Comparison of ENCODE assay signal across 11 cellular contexts in genomic region chr14:90962505-90962904, GRCh38.
"Had no signal": no experiment of that assay in that cellular context is flagged by ENCODE, and none has a peak within 500 bp of the region (broad histone marks: within the 10 kb centered on the region; RNA-seq: fewer than 3 reads in every experiment).

No MANE protein-coding gene starts in this region.

- H3K9ac ChIP-seq: GM23248 had no signal

- H3K9me3 Mint-ChIP-seq: GM23338, HFFc6 had no signal

- H3K4me3 ChIP-seq: GM23248, GM23338, HAP-1 had no signal

- H3K4me2 ChIP-seq: GM23338 had no signal

- H2AFZ ChIP-seq: GM23248, GM23338 had no signal

- FAIRE-seq: H1, H54 had no signal

- ATAC-seq: GM23338, HCT116 had no signal

- DNase-seq: GM23248, GOT3, H7, H9, HCEC 1CT, HFFc6 had no signal

- H3K4me1 ChIP-seq: HAP-1 had no signal

- H3K36me3 ChIP-seq: HAP-1 had no signal

- H3K9me3 ChIP-seq: HAP-1 had no signal

- H3K4me1 Mint-ChIP-seq: GM23338, H9 had no signal

- H3K27ac Mint-ChIP-seq: GM23338, H9, HFFc6 had no signal

- H3K4me3 Mint-ChIP-seq: GM23338, H9, HFFc6 had no signal

- H3K27ac ChIP-seq: GM23248 had no signal
